ENCODE assay signal across 18 cellular contexts in the genomic region with DNA sequence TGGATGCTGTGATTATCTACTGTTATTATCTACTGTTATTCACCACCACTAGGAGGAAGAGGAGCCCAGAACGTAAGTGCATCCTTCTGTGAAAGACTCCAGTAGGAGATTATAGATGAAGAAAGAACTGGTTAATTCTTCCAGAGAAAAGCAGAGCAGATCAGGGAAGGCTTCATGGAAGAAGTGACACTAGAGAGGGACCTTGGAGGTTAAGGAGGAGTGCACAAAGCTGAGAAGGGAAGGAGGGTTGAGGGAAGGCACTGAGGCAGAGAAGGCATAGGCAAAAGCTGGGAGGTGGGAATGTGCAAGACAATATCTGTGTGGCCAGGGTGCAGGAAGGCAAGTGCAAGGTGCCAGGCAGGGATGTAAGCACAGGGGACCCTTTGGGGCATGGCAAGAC. TPM values are rescaled to one million over a fixed set of nuclear protein-coding genes. Genes with fewer than 3 reads are reported as not detected.
DNase-seq lines count a peak whose midpoint lies in the region; ATAC-seq, FAIRE-seq and TF ChIP-seq lines count a peak whose summit lies in the region.
"Had no signal": no experiment of that assay in that cellular context is flagged by ENCODE, and none has a peak within 500 bp of the region (broad histone marks: within the 10 kb centered on the region; RNA-seq: fewer than 3 reads in every experiment).

No MANE protein-coding gene starts in this region.

- H3K4me1 ChIP-seq in A549 (no peaks in the 10 kb centered on the region), OCI-LY7 (ENCODE audit: insufficient read depth, low read length, poor library complexity, severe bottlenecking) (peaks cover under 1% of the 10 kb centered on the region), H1 (replicated peaks in 1 of 4; ENCODE audit: control insufficient read depth in 3 of 4, insufficient read depth in 4 of 4, low read length in 3 of 4) (peaks cover 0 to 10% (median 4%) of the 10 kb centered on the region in 4 experiments; a peak in 5 of 7 replicates), gastroesophageal sphincter (no peaks in the 10 kb centered on the region)

- H3K23me2 ChIP-seq in H1 (ENCODE audit: low read depth, low read length): peaks cover 3% of the 10 kb centered on the region; the same call in 1 of the 2 replicates

- no peaks in the 10 kb centered on the region for H3K9me2 ChIP-seq in OCI-LY7 (ENCODE audit: insufficient read depth, low read length)

- FAIRE-seq in A549 (lab: Jason Lieb, UNC) (no peak), H1 (lab: Jason Lieb, UNC) (no peak)
- FAIRE-seq: GM12892, GM19239 had no signal

- H3K56ac ChIP-seq in H1 (replicated peaks; ENCODE audit: insufficient read length, low read depth, low read length): no peak overlapping the region

- H3K14ac ChIP-seq in H1 (ENCODE audit: insufficient read length): no peak overlapping the region

- H3K4me2 ChIP-seq in A549 (no peak overlapping the region), OCI-LY7 (ENCODE audit: low read length) (no peak overlapping the region), H1 (ENCODE audit: insufficient read depth in 1 of 2, low read depth in 2 of 2, low read length in 2 of 2) (no peak overlapping the region)
- H3K4me2 ChIP-seq: KMS-11 had no signal

- no peak overlapping the region for H2BK20ac ChIP-seq in H1 (ENCODE audit: low read length)

- H3K9me3 ChIP-seq in A549 (no peaks in the 10 kb centered on the region), OCI-LY7 (ENCODE audit: low read length) (no peaks in the 10 kb centered on the region), H1 (ENCODE audit: insufficient read depth in 2 of 2, low read depth in 1 of 2, low read length in 1 of 2) (no peaks in the 10 kb centered on the region), gastroesophageal sphincter (no peaks in the 10 kb centered on the region)

- CTCF ChIA-PET in A549 (lab: Yijun Ruan, JAX): interaction anchor here (0.8 kb wide), 1 partner anchor 10 kb away, joined by 4 read pairs; no protein-coding TSS in a partner anchor
- CTCF ChIA-PET in OCI-LY7 (lab: Charles Lee; ENCODE audit: unreplicated experiment): no interaction called here
- CTCF ChIA-PET in H1 (lab: Charles Lee; ENCODE audit: partially characterized antibody): interaction anchor here (0.9 kb wide), 1 partner anchor 99 kb away, joined by 3 read pairs; no protein-coding TSS in a partner anchor

- no peak for TF ChIP-seq CTCF in A549 (IDR thresholded peaks at IDR 0.05)
- 0 out of 2 replicates have a peak, but pooled peaks have one; percentile 31 for TF ChIP-seq CTCF in OCI-LY7 (conservative IDR thresholded peaks at IDR 0.05; ENCODE audit: low read length)
- TF ChIP-seq CTCF in H1 (IDR thresholded peaks at IDR 0.05; ENCODE audit: control extremely low read depth in 1 of 3, insufficient read depth in 1 of 3, low read depth in 1 of 3, low read length in 3 of 3): peak in 1 of 3 experiments; percentile 1; a peak in 1 of 4 replicates
- TF ChIP-seq CTCF in progenitor cell of endocrine pancreas (IDR thresholded peaks at IDR 0.05; ENCODE audit: unreplicated experiment): no peak
- no peak for TF ChIP-seq CTCF in gastroesophageal sphincter (IDR thresholded peaks at IDR 0.05)

- H2BK12ac ChIP-seq in H1 (ENCODE audit: low read depth, low read length): 0 out of 2 replicates have a peak overlapping the region, but pooled peaks have one; percentile 60

- peaks cover 0 to 1% (median 0%) of the 10 kb centered on the region in 4 experiments; a peak in 1 of 7 replicates for H3K27me3 ChIP-seq in H1 (replicated peaks in 1 of 4; ENCODE audit: control insufficient read depth in 3 of 4, extremely low read depth in 1 of 4, insufficient read depth in 3 of 4, low read length in 3 of 4)
- H3K27me3 ChIP-seq in gastroesophageal sphincter: peaks cover 9% of the 10 kb centered on the region

- H3K36me3 ChIP-seq in OCI-LY7 (ENCODE audit: insufficient read depth, low read length) (no peaks in the 10 kb centered on the region), H1 (ENCODE audit: control insufficient read depth in 2 of 4, insufficient read depth in 4 of 4, low read length in 3 of 4) (no peaks in the 10 kb centered on the region), gastroesophageal sphincter (no peaks in the 10 kb centered on the region)

- H3K9ac ChIP-seq in H1 (replicated peaks in 1 of 4; ENCODE audit: extremely low read depth in 1 of 4, low read depth in 3 of 4, low read length in 3 of 4): no peak overlapping the region
- H3K9ac ChIP-seq: KMS-11 had no signal

- H2AK5ac ChIP-seq in H1 (ENCODE audit: low read depth, low read length): no peak overlapping the region

- H3K79me1 ChIP-seq in H1 (ENCODE audit: low read depth, low read length): no peaks in the 10 kb centered on the region; the same call in 1 of the 2 replicates

- H3K18ac ChIP-seq in H1 (ENCODE audit: extremely low read depth, low read length): no peak overlapping the region

- no peak for TF ChIP-seq RAD21 in A549 (conservative IDR thresholded peaks at IDR 0.05 in 1 of 2, IDR thresholded peaks at IDR 0.05 in 1 of 2)
- no peak for TF ChIP-seq RAD21 in H1 (IDR thresholded peaks at IDR 0.05 in 1 of 2, conservative IDR thresholded peaks at IDR 0.05 in 1 of 2; ENCODE audit: low read depth in 2 of 2, low read length in 2 of 2)

- intact Hi-C loops in OCI-LY7 (cut with micrococcal nuclease; ENCODE audit: unreplicated experiment): no loop called here

- no peak overlapping the region; the same call in 1 of the 2 replicates for H2AFZ ChIP-seq in OCI-LY7 (ENCODE audit: low read length)
- no peak overlapping the region for H2AFZ ChIP-seq in H1 (ENCODE audit: low read length)

- no TSS peak for BruUV-seq in OCI-LY7 (replicated peaks; lab: Mats Ljungman, UMichigan)

- H4K20me1 ChIP-seq in OCI-LY7 (ENCODE audit: insufficient read depth, low read length): no peaks in the 10 kb centered on the region
- no peaks in the 10 kb centered on the region for H4K20me1 ChIP-seq in H1 (replicated peaks in 1 of 2; ENCODE audit: control insufficient read depth in 1 of 2, insufficient read depth in 2 of 2, low read length in 2 of 2)

- H2BK120ac ChIP-seq in H1 (replicated peaks; ENCODE audit: low read depth, low read length): no peak overlapping the region

- H2BK15ac ChIP-seq in H1 (ENCODE audit: low read length): no peak overlapping the region

- no peaks in the 10 kb centered on the region for H3K9me3 Mint-ChIP-seq in stimulated activated effector memory CD8-positive, alpha-beta T cell treated with anti-CD3 and anti-CD28 coated beads, Interleukin-12 subunit alpha, Interleukin-12 subunit beta, amount 100 ng/mL, for 72 hours
- no peaks in the 10 kb centered on the region for H3K9me3 Mint-ChIP-seq in progenitor cell of endocrine pancreas (ENCODE audit: low read depth)
- H3K9me3 Mint-ChIP-seq: CD4-positive, alpha-beta T cell had no signal

- H3K4me3 ChIP-seq in A549: no peak overlapping the region
- H3K4me3 ChIP-seq in OCI-LY7 (ENCODE audit: low read depth, low read length, poor library complexity, severe bottlenecking): no peak overlapping the region
- no peak overlapping the region for H3K4me3 ChIP-seq in H1 (ENCODE audit: extremely low read depth in 1 of 4, insufficient read depth in 2 of 4, low read depth in 3 of 4, low read length in 4 of 4)
- no peak overlapping the region for H3K4me3 ChIP-seq in gastroesophageal sphincter

- POLR2A ChIA-PET in A549 (lab: Yijun Ruan, JAX) (no interaction called here), OCI-LY7 (lab: Charles Lee) (no interaction called here), H1 (lab: Charles Lee; ENCODE audit: partially characterized antibody) (no interaction called here)

- H4K5ac ChIP-seq in H1 (ENCODE audit: insufficient read length, low read depth, low read length): no peak overlapping the region

- no peak for DNase-seq in A549 (ENCODE audit: low read depth in 1 of 2, low spot score in 1 of 2)
- no peak for DNase-seq in OCI-LY7 (ENCODE audit: low spot score)
- DNase-seq in H1 (ENCODE audit: low read depth in 1 of 2, low spot score in 2 of 2): no peak
- DNase-seq in stimulated activated effector memory CD8-positive, alpha-beta T cell treated with anti-CD3 and anti-CD28 coated beads, Interleukin-12 subunit alpha, Interleukin-12 subunit beta, amount 100 ng/mL, for 72 hours (ENCODE audit: low spot score in 2 of 2): no peak
- DNase-seq in progenitor cell of endocrine pancreas (ENCODE audit: low spot score, unreplicated experiment): no peak
- no peak for DNase-seq in NCI-H1417 (lab: John Stamatoyannopoulos, UW)
- DNase-seq: 8988T; ACHN; C1 segment of cervical spinal cord; CD4-positive, alpha-beta T cell; DMS79 treated with DMSO at 0.1 percent for 48 hours; GDM1; IMR-90 had no signal

- 90% methylated on average over 1 of the region's 1 CpG for WGBS in A549 (ENCODE audit: missing lambda C conversion rate)
- WGBS in H1 (ENCODE audit: extremely low coverage in 1 of 2, insufficient coverage in 1 of 2, insufficient read length in 1 of 2, insufficient replicate concordance in 2 of 2, low coverage in 1 of 2, low lambda C conversion rate in 2 of 2, missing lambda C conversion rate in 1 of 2), 2 experiments: 73% methylated on average over 1 of the region's 1 CpG; no CpG with 5 or more reads in 1 of the 2 experiments
- 38 to 71% methylated on average over 1 of the region's 1 CpG for WGBS in gastroesophageal sphincter (ENCODE audit: low coverage in 1 of 2), 2 donors

- peaks cover 28% of the 10 kb centered on the region for H3K4me1 Mint-ChIP-seq in stimulated activated effector memory CD8-positive, alpha-beta T cell treated with anti-CD3 and anti-CD28 coated beads, Interleukin-12 subunit alpha, Interleukin-12 subunit beta, amount 100 ng/mL, for 72 hours
- H3K4me1 Mint-ChIP-seq in progenitor cell of endocrine pancreas (ENCODE audit: low read depth): peaks cover 3% of the 10 kb centered on the region

- no peak overlapping the region for H4K8ac ChIP-seq in H1 (ENCODE audit: extremely low read depth, insufficient read depth, low read length)

- no peak overlapping the region for H3K4me3 Mint-ChIP-seq in stimulated activated effector memory CD8-positive, alpha-beta T cell treated with anti-CD3 and anti-CD28 coated beads, Interleukin-12 subunit alpha, Interleukin-12 subunit beta, amount 100 ng/mL, for 72 hours
- H3K4me3 Mint-ChIP-seq in progenitor cell of endocrine pancreas (ENCODE audit: low read depth): no peak overlapping the region
- H3K4me3 Mint-ChIP-seq: CD4-positive, alpha-beta T cell had no signal

- no peak overlapping the region for H3K23ac ChIP-seq in H1 (ENCODE audit: insufficient read length)

- H2BK5ac ChIP-seq in H1 (ENCODE audit: low read depth, low read length): no peak overlapping the region

- H3K27me3 Mint-ChIP-seq in progenitor cell of endocrine pancreas: peaks cover 9% of the 10 kb centered on the region

- H3K79me2 ChIP-seq in OCI-LY7 (ENCODE audit: insufficient read depth, low read depth, low read length) (no peaks in the 10 kb centered on the region), H1 (ENCODE audit: control insufficient read depth in 1 of 2, insufficient read depth in 2 of 2, low read length in 2 of 2) (no peaks in the 10 kb centered on the region)

- H4K91ac ChIP-seq in H1 (replicated peaks; ENCODE audit: insufficient read length, low read length): peak overlapping the region; percentile 9

- ATAC-seq in A549 (no peak), gastroesophageal sphincter (no peak)
- no peak for ATAC-seq in stimulated activated effector memory CD8-positive, alpha-beta T cell treated with anti-CD3 and anti-CD28 coated beads, Interleukin-12 subunit alpha, Interleukin-12 subunit beta, amount 100 ng/mL, for 72 hours

- TF ChIP-seq POLR2A in A549 (IDR thresholded peaks at IDR 0.05; ENCODE audit: low read length) (no peak), H1 (IDR thresholded peaks at IDR 0.05; ENCODE audit: control extremely low read depth in 1 of 2, low read depth in 2 of 2, low read length in 2 of 2) (no peak), gastroesophageal sphincter (IDR thresholded peaks at IDR 0.05) (no peak)

- H3K36me3 Mint-ChIP-seq in stimulated activated effector memory CD8-positive, alpha-beta T cell treated with anti-CD3 and anti-CD28 coated beads, Interleukin-12 subunit alpha, Interleukin-12 subunit beta, amount 100 ng/mL, for 72 hours: no peaks in the 10 kb centered on the region
- H3K36me3 Mint-ChIP-seq in progenitor cell of endocrine pancreas (ENCODE audit: insufficient read depth): no peaks in the 10 kb centered on the region

- peak overlapping the region; percentile 8 for H3K27ac Mint-ChIP-seq in stimulated activated effector memory CD8-positive, alpha-beta T cell treated with anti-CD3 and anti-CD28 coated beads, Interleukin-12 subunit alpha, Interleukin-12 subunit beta, amount 100 ng/mL, for 72 hours
- no peak overlapping the region for H3K27ac Mint-ChIP-seq in progenitor cell of endocrine pancreas
- H3K27ac Mint-ChIP-seq: CD4-positive, alpha-beta T cell had no signal

- TF ChIP-seq EP300 in A549 (IDR thresholded peaks at IDR 0.05): no peak
- TF ChIP-seq EP300 in H1 (IDR thresholded peaks at IDR 0.05; ENCODE audit: borderline replicate concordance in 1 of 2, low read depth in 2 of 2, low read length in 2 of 2): no peak
- no peak for TF ChIP-seq EP300 in gastroesophageal sphincter (IDR thresholded peaks at IDR 0.05)

- H3K27ac ChIP-seq in A549 (no peak overlapping the region), OCI-LY7 (ENCODE audit: low read depth, low read length, poor library complexity, severe bottlenecking) (no peak overlapping the region), H1 (ENCODE audit: low read depth, low read length) (no peak overlapping the region), gastroesophageal sphincter (no peak overlapping the region)
- H3K27ac ChIP-seq: KMS-11 had no signal

- H3K4ac ChIP-seq in H1 (replicated peaks; ENCODE audit: insufficient read length, low read depth, low read length): no peak overlapping the region

RNA-seq across cellular contexts. Expression of a gene that starts 13.5 kb away (rescaled TPM):
- polyA plus RNA-seq in A549 (2011; rRNA removed) (not detected in 2 replicates), A549 (2017; fragmentation: RNase III; extraction: RNeasy Plus Mini Kit Qiagen cat#74134 plus additional on column Dnase treatment) (not detected in 3 replicates), H1 (2011; rRNA removed) (6.0 and 7.2 TPM in 2 replicates)
- polyA plus RNA-seq in A549 (2012; cell fraction: cytosol; rRNA removed): not detected in 2 replicates
- not detected in 2 replicates for polyA plus RNA-seq in A549 (2012; cell fraction: nucleus; rRNA removed)
- not detected in 2 replicates for polyA minus RNA-seq in A549 (2011; rRNA and poly(A)+ RNA removed)
- 0.21 and 0.35 TPM in 2 replicates for total RNA-seq in OCI-LY7 (2014; rRNA removed; shearing (Covaris generic))
- total RNA-seq in OCI-LY7 (2022) (0.61 TPM in 1 of 2 replicates, not detected in the other), progenitor cell of endocrine pancreas (not detected in 2 replicates), gastroesophageal sphincter (under 1 TPM in 1 of 4 donors, not detected in 3; 0.40 TPM)
- total RNA-seq in H1 (2021; fragmentation: NEBNext Ultra II Directional; extraction: Animal tissue kit (Norgen Biotek cat#: 25700)): 1.7 and 4.2 TPM in 2 replicates
- 7.5 TPM for polyA plus RNA-seq in H1 (2011; cell fraction: cytosol; rRNA removed)
- 5.0 TPM for polyA plus RNA-seq in H1 (2011; cell fraction: nucleus; rRNA removed)
- polyA plus RNA-seq in H1 (2012, experiment 1 of 2): 2.7 to 5.7 TPM (median 5.2 TPM) in 4 replicates
- polyA plus RNA-seq in H1 (2012, experiment 2 of 2): 3.9 TPM
- 7.7 TPM for polyA plus RNA-seq in H1 (2013, experiment 1 of 2)
- polyA plus RNA-seq in H1 (2013, experiment 2 of 2): 7.4 TPM
- polyA minus RNA-seq in H1 (2011; rRNA and poly(A)+ RNA removed): 1.7 and 4.1 TPM in 2 replicates
- 2.9 TPM for polyA minus RNA-seq in H1 (2011; cell fraction: cytosol; rRNA and poly(A)+ RNA removed)
- 1.3 TPM for polyA minus RNA-seq in H1 (2011; cell fraction: nucleus; rRNA and poly(A)+ RNA removed)
- total RNA-seq: CD4-positive, alpha-beta T cell; H4; IMR-90 had no signal
- polyA plus RNA-seq: IMR-90 had no signal

RNA-seq across cellular contexts. Expression of a gene that starts 14.4 kb away (rescaled TPM):
- 10.5 and 13.6 TPM in 2 replicates for polyA plus RNA-seq in A549 (2011; rRNA removed)
- polyA plus RNA-seq in A549 (2012; cell fraction: cytosol; rRNA removed): 19.0 and 24.9 TPM in 2 replicates
- 15.5 and 24.9 TPM in 2 replicates for polyA plus RNA-seq in A549 (2012; cell fraction: nucleus; rRNA removed)
- 6.9 to 10.3 TPM (median 7.0 TPM) in 3 replicates for polyA plus RNA-seq in A549 (2017; fragmentation: RNase III; extraction: RNeasy Plus Mini Kit Qiagen cat#74134 plus additional on column Dnase treatment)
- 9.5 and 10.9 TPM in 2 replicates for polyA minus RNA-seq in A549 (2011; rRNA and poly(A)+ RNA removed)
- 19.1 and 19.9 TPM in 2 replicates for total RNA-seq in OCI-LY7 (2014; rRNA removed; shearing (Covaris generic))
- 12.5 and 14.4 TPM in 2 replicates for total RNA-seq in OCI-LY7 (2022)
- 58.8 and 62.1 TPM in 2 replicates for total RNA-seq in H1 (2021; fragmentation: NEBNext Ultra II Directional; extraction: Animal tissue kit (Norgen Biotek cat#: 25700))
- polyA plus RNA-seq in H1 (2011; rRNA removed): 143 and 162 TPM in 2 replicates
- polyA plus RNA-seq in H1 (2011; cell fraction: cytosol; rRNA removed): 134 TPM
- polyA plus RNA-seq in H1 (2011; cell fraction: nucleus; rRNA removed): 139 TPM
- 52.5 to 56.1 TPM (median 54.1 TPM) in 4 replicates for polyA plus RNA-seq in H1 (2012, experiment 1 of 2)
- 69.0 TPM for polyA plus RNA-seq in H1 (2012, experiment 2 of 2)
- 93.0 TPM for polyA plus RNA-seq in H1 (2013, experiment 1 of 2)
- polyA plus RNA-seq in H1 (2013, experiment 2 of 2): 95.7 TPM
- polyA minus RNA-seq in H1 (2011; rRNA and poly(A)+ RNA removed): 80.0 and 85.9 TPM in 2 replicates
- polyA minus RNA-seq in H1 (2011; cell fraction: cytosol; rRNA and poly(A)+ RNA removed): 59.8 TPM
- 63.8 TPM for polyA minus RNA-seq in H1 (2011; cell fraction: nucleus; rRNA and poly(A)+ RNA removed)
- total RNA-seq in progenitor cell of endocrine pancreas: 16.6 and 19.1 TPM in 2 replicates
- 10 to 100 TPM; 16.8 to 27.7 (median 21.0) TPM for total RNA-seq in gastroesophageal sphincter

RNA-seq across cellular contexts. Expression of a gene that starts 17.4 kb away (rescaled TPM):
- polyA plus RNA-seq in A549 (2011; rRNA removed) (not detected in 2 replicates), A549 (2017; fragmentation: RNase III; extraction: RNeasy Plus Mini Kit Qiagen cat#74134 plus additional on column Dnase treatment) (not detected in 3 replicates), H1 (2011; rRNA removed) (2.2 and 3.1 TPM in 2 replicates)
- not detected in 2 replicates for polyA plus RNA-seq in A549 (2012; cell fraction: cytosol; rRNA removed)
- not detected in 2 replicates for polyA plus RNA-seq in A549 (2012; cell fraction: nucleus; rRNA removed)
- not detected in 2 replicates for polyA minus RNA-seq in A549 (2011; rRNA and poly(A)+ RNA removed)
- 3.2 TPM in 1 of 2 replicates, not detected in the other for total RNA-seq in OCI-LY7 (2014; rRNA removed; shearing (Covaris generic))
- total RNA-seq in OCI-LY7 (2022) (1.3 TPM in 1 of 2 replicates, not detected in the other), progenitor cell of endocrine pancreas (not detected in 2 replicates), gastroesophageal sphincter (not detected)
- total RNA-seq in H1 (2021; fragmentation: NEBNext Ultra II Directional; extraction: Animal tissue kit (Norgen Biotek cat#: 25700)): 0.67 and 1.5 TPM in 2 replicates
- 2.0 TPM for polyA plus RNA-seq in H1 (2011; cell fraction: cytosol; rRNA removed)
- polyA plus RNA-seq in H1 (2011; cell fraction: nucleus; rRNA removed): 1.4 TPM
- 0.84 to 2.4 TPM (median 1.9 TPM) in 4 replicates for polyA plus RNA-seq in H1 (2012, experiment 1 of 2)
- 1.5 TPM for polyA plus RNA-seq in H1 (2012, experiment 2 of 2)
- 1.7 TPM for polyA plus RNA-seq in H1 (2013, experiment 1 of 2)
- 2.0 TPM for polyA plus RNA-seq in H1 (2013, experiment 2 of 2)
- polyA minus RNA-seq in H1 (2011; rRNA and poly(A)+ RNA removed): 0.56 and 0.69 TPM in 2 replicates
- not detected for polyA minus RNA-seq in H1 (2011; cell fraction: cytosol; rRNA and poly(A)+ RNA removed)
- polyA minus RNA-seq in H1 (2011; cell fraction: nucleus; rRNA and poly(A)+ RNA removed): not detected
- total RNA-seq: CD4-positive, alpha-beta T cell; H4; IMR-90 had no signal
- polyA plus RNA-seq: IMR-90 had no signal

RNA-seq across cellular contexts. Expression of a gene that starts 53.0 kb away (rescaled TPM):
- 2.2 and 3.1 TPM in 2 replicates for polyA plus RNA-seq in A549 (2011; rRNA removed)
- 0.36 and 0.48 TPM in 2 replicates for polyA plus RNA-seq in A549 (2012; cell fraction: cytosol; rRNA removed)
- 2.7 and 4.2 TPM in 2 replicates for polyA plus RNA-seq in A549 (2012; cell fraction: nucleus; rRNA removed)
- 1.1 to 2.2 TPM (median 1.5 TPM) in 3 replicates for polyA plus RNA-seq in A549 (2017; fragmentation: RNase III; extraction: RNeasy Plus Mini Kit Qiagen cat#74134 plus additional on column Dnase treatment)
- 3.3 and 5.2 TPM in 2 replicates for polyA minus RNA-seq in A549 (2011; rRNA and poly(A)+ RNA removed)
- 8.7 and 11.8 TPM in 2 replicates for total RNA-seq in OCI-LY7 (2014; rRNA removed; shearing (Covaris generic))
- total RNA-seq in OCI-LY7 (2022): 4.1 and 5.2 TPM in 2 replicates
- 33.8 and 36.0 TPM in 2 replicates for total RNA-seq in H1 (2021; fragmentation: NEBNext Ultra II Directional; extraction: Animal tissue kit (Norgen Biotek cat#: 25700))
- 27.6 and 38.3 TPM in 2 replicates for polyA plus RNA-seq in H1 (2011; rRNA removed)
- 55.4 TPM for polyA plus RNA-seq in H1 (2011; cell fraction: cytosol; rRNA removed)
- polyA plus RNA-seq in H1 (2011; cell fraction: nucleus; rRNA removed): 134 TPM
- polyA plus RNA-seq in H1 (2012, experiment 1 of 2): 55.6 to 81.0 TPM (median 63.3 TPM) in 4 replicates
- 4.6 TPM for polyA plus RNA-seq in H1 (2012, experiment 2 of 2)
- 44.4 TPM for polyA plus RNA-seq in H1 (2013, experiment 1 of 2)
- polyA plus RNA-seq in H1 (2013, experiment 2 of 2): 37.1 TPM
- 75.5 and 135 TPM in 2 replicates for polyA minus RNA-seq in H1 (2011; rRNA and poly(A)+ RNA removed)
- polyA minus RNA-seq in H1 (2011; cell fraction: cytosol; rRNA and poly(A)+ RNA removed): 20.6 TPM
- polyA minus RNA-seq in H1 (2011; cell fraction: nucleus; rRNA and poly(A)+ RNA removed): 72.4 TPM
- total RNA-seq in progenitor cell of endocrine pancreas: 1.3 and 1.4 TPM in 2 replicates
- total RNA-seq in gastroesophageal sphincter: 1 to 10 TPM in 1 of 4 donors, under 1 TPM in 3; 0.05 to 1.1 (median 0.41) TPM
